Comparison of ENCODE assay signal across 11 cellular contexts in genomic region chr10:74968621-74969019, GRCh38.
DNase-seq lines count a peak whose midpoint lies in the region; ATAC-seq and TF ChIP-seq lines count a peak whose summit lies in the region.
"Had no signal": no experiment of that assay in that cellular context is flagged by ENCODE, and none has a peak within 500 bp of the region (broad histone marks: within the 10 kb centered on the region; RNA-seq: fewer than 3 reads in every experiment).

No MANE protein-coding gene starts in this region.

- peaks cover 0 to 5% (median 0%) of the 10 kb centered on the region in 7 donors for H3K9me3 Mint-ChIP-seq in CD4-positive, CD25-positive, alpha-beta regulatory T cell

- no peaks in the 10 kb centered on the region for H3K27me3 Mint-ChIP-seq in CD4-positive, CD25-positive, alpha-beta regulatory T cell

- peaks cover 31% of the 10 kb centered on the region for H3K36me3 Mint-ChIP-seq in CD4-positive, CD25-positive, alpha-beta regulatory T cell

- no peak for ATAC-seq in CD4-positive, CD25-positive, alpha-beta regulatory T cell (ENCODE audit: low read depth in 2 of 2)
- ATAC-seq in left lung (peak; percentile 49), HG03571 (IDR thresholded peaks at IDR 0.05; ENCODE audit: unreplicated experiment) (no peak)

- no peaks in the 10 kb centered on the region for H3K27me3 ChIP-seq in CD4-positive, CD25-positive, alpha-beta regulatory T cell (ENCODE audit: control insufficient read depth, insufficient read depth, low read length)
- H3K27me3 ChIP-seq in HUES48 (ENCODE audit: control insufficient read depth, insufficient read depth, low read length), result no peaks in the 10 kb centered on the region
- no peaks in the 10 kb centered on the region for H3K27me3 ChIP-seq in left lung
- H3K27me3 ChIP-seq in Karpas-422 (ENCODE audit: low read length), result no peaks in the 10 kb centered on the region
- H3K27me3 ChIP-seq: BLaER1 treated with 17β-estradiol and CSF1 and Interleukin-3, amounts not matched to agents 10 nM and 100 nM had no signal

- H3K9ac ChIP-seq in HUES48 (ENCODE audit: low read depth, low read length) (no peak overlapping the region), SK-N-MC (ENCODE audit: insufficient read length) (peak overlapping the region; percentile 57), Karpas-422 (ENCODE audit: low read length) (no peak overlapping the region)
- H3K9ac ChIP-seq: BLaER1 treated with 17β-estradiol and CSF1 and Interleukin-3, amounts not matched to agents 10 nM and 100 nM had no signal

- peak overlapping the region; percentile 44 to 85 (median 54) for H3K27ac Mint-ChIP-seq in CD4-positive, CD25-positive, alpha-beta regulatory T cell

- H3K4me1 Mint-ChIP-seq in CD4-positive, CD25-positive, alpha-beta regulatory T cell, result peaks cover 22 to 36% (median 30%) of the 10 kb centered on the region in 4 donors

- intact Hi-C loops in left lung (cut with DNase I), result no loop called here

- peaks cover 77% of the 10 kb centered on the region for H3K79me2 ChIP-seq in Karpas-422 (ENCODE audit: low read length)

- H3K4me3 ChIP-seq in CD4-positive, CD25-positive, alpha-beta regulatory T cell (ENCODE audit: low read depth, low read length), result no peak overlapping the region
- H3K4me3 ChIP-seq in HUES48 (ENCODE audit: low read depth, low read length) (no peak overlapping the region), SK-N-MC (peak overlapping the region; percentile 73), left lung (no peak overlapping the region), Karpas-422 (ENCODE audit: low read length) (no peak overlapping the region)
- H3K4me3 ChIP-seq: BLaER1 treated with 17β-estradiol and CSF1 and Interleukin-3, amounts not matched to agents 10 nM and 100 nM had no signal

- no peaks in the 10 kb centered on the region for H3K9me2 ChIP-seq in Karpas-422 (replicated peaks; ENCODE audit: insufficient read depth, low read length)

- TF ChIP-seq CTCF in left lung (IDR thresholded peaks at IDR 0.05), result no peak

- no peaks in the 10 kb centered on the region for H3K9me3 ChIP-seq in CD4-positive, CD25-positive, alpha-beta regulatory T cell (ENCODE audit: control insufficient read depth in 2 of 2, low read length in 2 of 2)
- H3K9me3 ChIP-seq in HUES48 (ENCODE audit: control insufficient read depth, insufficient read depth, low read length), result no peaks in the 10 kb centered on the region
- no peaks in the 10 kb centered on the region for H3K9me3 ChIP-seq in SK-N-MC (ENCODE audit: low read depth, low read length)
- no peaks in the 10 kb centered on the region for H3K9me3 ChIP-seq in left lung
- no peaks in the 10 kb centered on the region for H3K9me3 ChIP-seq in Karpas-422 (ENCODE audit: low read length)

- H3K4me2 ChIP-seq in Karpas-422 (ENCODE audit: low read depth, low read length, poor library complexity, severe bottlenecking), result no peak overlapping the region

- peaks cover 6% of the 10 kb centered on the region for H3K4me1 ChIP-seq in CD4-positive, CD25-positive, alpha-beta regulatory T cell (ENCODE audit: control insufficient read depth, insufficient read depth, low read length, poor library complexity, severe bottlenecking)
- peaks cover 19% of the 10 kb centered on the region for H3K4me1 ChIP-seq in HUES48 (ENCODE audit: control insufficient read depth, insufficient read depth, low read length)
- H3K4me1 ChIP-seq in left lung, result peaks cover 0 to 18% of the 10 kb centered on the region in 2 donors
- peaks cover 17% of the 10 kb centered on the region for H3K4me1 ChIP-seq in Karpas-422 (ENCODE audit: low read length)

- H4K20me1 ChIP-seq in Karpas-422 (ENCODE audit: insufficient read depth, low read depth, low read length), result no peaks in the 10 kb centered on the region

- no peak for DNase-seq in CD4-positive, CD25-positive, alpha-beta regulatory T cell
- DNase-seq in SK-N-MC (ENCODE audit: low read depth, low spot score), result no peak
- DNase-seq in left lung, result no peak
- DNase-seq in Karpas-422, result no peak
- no peak for DNase-seq in hepatic stellate cell (ENCODE audit: low spot score)
- DNase-seq in effector CD8-positive, alpha-beta T cell (lab: John Stamatoyannopoulos, UW), result no peak
- DNase-seq: head of caudate nucleus, NCI-H226 had no signal

- H3K4me3 Mint-ChIP-seq in CD4-positive, CD25-positive, alpha-beta regulatory T cell, result peak overlapping the region in 1 of 4 donors; percentile 43

- H2AFZ ChIP-seq in Karpas-422 (ENCODE audit: low read length), result no peak overlapping the region

- no peak overlapping the region for H3K27ac ChIP-seq in CD4-positive, CD25-positive, alpha-beta regulatory T cell (ENCODE audit: insufficient read depth, low read length, poor library complexity, severe bottlenecking)
- H3K27ac ChIP-seq in HUES48 (ENCODE audit: low read depth, low read length) (peak overlapping the region; percentile 12), SK-N-MC (peak overlapping the region; percentile 96), left lung (no peak overlapping the region), Karpas-422 (ENCODE audit: low read length) (no peak overlapping the region)
- H3K27ac ChIP-seq: BLaER1 treated with 17β-estradiol and CSF1 and Interleukin-3, amounts not matched to agents 10 nM and 100 nM had no signal

- peaks cover 3% of the 10 kb centered on the region for H3K36me3 ChIP-seq in CD4-positive, CD25-positive, alpha-beta regulatory T cell (ENCODE audit: control insufficient read depth, insufficient read depth, low read length)
- H3K36me3 ChIP-seq in HUES48 (ENCODE audit: control insufficient read depth, insufficient read depth, low read length) (no peaks in the 10 kb centered on the region), SK-N-MC (ENCODE audit: insufficient read depth, low read length) (no peaks in the 10 kb centered on the region), left lung (no peaks in the 10 kb centered on the region), Karpas-422 (ENCODE audit: insufficient read depth, low read length) (no peaks in the 10 kb centered on the region)

Comparison
In these comparisons a context has a peak if more than half of its experiments do, and no peak if none do; other contexts are left out.
1. H3K27ac ChIP-seq: peak in HUES48 (single experiment) and SK-N-MC (single experiment); none in CD4-positive, CD25-positive, alpha-beta regulatory T cell (single experiment), left lung (0 of 2) and Karpas-422 (single experiment).